ENCODE assay signal across 2 cellular contexts in the genomic region with DNA sequence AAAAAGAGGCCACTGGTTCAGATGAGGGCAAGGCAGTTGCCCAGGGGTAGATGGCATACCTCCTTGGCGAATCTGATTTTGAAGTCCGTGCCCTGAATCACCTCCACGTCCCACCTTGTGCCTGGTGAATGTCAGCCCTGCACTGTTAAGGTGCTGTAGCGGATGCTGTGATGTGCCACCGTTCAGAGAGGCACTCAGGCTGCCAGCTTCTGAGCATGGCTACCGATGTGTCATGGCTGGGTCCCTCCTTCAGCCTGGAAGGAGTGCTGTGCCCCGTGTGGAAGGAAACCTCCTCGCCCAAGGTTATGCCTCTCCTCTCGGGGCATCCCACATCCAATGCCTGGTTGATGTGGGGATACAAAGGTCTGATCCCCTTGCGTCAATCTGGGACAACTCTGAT.
TF ChIP-seq lines count a peak whose summit lies in the region.

No MANE protein-coding gene starts in this region.

TF ChIP-seq in GM23338, 12 proteins besides CTCF, POLR2A, EP300 and RAD21 (continued from another document and continues in another):
- TF ChIP-seq, protein P1, sequence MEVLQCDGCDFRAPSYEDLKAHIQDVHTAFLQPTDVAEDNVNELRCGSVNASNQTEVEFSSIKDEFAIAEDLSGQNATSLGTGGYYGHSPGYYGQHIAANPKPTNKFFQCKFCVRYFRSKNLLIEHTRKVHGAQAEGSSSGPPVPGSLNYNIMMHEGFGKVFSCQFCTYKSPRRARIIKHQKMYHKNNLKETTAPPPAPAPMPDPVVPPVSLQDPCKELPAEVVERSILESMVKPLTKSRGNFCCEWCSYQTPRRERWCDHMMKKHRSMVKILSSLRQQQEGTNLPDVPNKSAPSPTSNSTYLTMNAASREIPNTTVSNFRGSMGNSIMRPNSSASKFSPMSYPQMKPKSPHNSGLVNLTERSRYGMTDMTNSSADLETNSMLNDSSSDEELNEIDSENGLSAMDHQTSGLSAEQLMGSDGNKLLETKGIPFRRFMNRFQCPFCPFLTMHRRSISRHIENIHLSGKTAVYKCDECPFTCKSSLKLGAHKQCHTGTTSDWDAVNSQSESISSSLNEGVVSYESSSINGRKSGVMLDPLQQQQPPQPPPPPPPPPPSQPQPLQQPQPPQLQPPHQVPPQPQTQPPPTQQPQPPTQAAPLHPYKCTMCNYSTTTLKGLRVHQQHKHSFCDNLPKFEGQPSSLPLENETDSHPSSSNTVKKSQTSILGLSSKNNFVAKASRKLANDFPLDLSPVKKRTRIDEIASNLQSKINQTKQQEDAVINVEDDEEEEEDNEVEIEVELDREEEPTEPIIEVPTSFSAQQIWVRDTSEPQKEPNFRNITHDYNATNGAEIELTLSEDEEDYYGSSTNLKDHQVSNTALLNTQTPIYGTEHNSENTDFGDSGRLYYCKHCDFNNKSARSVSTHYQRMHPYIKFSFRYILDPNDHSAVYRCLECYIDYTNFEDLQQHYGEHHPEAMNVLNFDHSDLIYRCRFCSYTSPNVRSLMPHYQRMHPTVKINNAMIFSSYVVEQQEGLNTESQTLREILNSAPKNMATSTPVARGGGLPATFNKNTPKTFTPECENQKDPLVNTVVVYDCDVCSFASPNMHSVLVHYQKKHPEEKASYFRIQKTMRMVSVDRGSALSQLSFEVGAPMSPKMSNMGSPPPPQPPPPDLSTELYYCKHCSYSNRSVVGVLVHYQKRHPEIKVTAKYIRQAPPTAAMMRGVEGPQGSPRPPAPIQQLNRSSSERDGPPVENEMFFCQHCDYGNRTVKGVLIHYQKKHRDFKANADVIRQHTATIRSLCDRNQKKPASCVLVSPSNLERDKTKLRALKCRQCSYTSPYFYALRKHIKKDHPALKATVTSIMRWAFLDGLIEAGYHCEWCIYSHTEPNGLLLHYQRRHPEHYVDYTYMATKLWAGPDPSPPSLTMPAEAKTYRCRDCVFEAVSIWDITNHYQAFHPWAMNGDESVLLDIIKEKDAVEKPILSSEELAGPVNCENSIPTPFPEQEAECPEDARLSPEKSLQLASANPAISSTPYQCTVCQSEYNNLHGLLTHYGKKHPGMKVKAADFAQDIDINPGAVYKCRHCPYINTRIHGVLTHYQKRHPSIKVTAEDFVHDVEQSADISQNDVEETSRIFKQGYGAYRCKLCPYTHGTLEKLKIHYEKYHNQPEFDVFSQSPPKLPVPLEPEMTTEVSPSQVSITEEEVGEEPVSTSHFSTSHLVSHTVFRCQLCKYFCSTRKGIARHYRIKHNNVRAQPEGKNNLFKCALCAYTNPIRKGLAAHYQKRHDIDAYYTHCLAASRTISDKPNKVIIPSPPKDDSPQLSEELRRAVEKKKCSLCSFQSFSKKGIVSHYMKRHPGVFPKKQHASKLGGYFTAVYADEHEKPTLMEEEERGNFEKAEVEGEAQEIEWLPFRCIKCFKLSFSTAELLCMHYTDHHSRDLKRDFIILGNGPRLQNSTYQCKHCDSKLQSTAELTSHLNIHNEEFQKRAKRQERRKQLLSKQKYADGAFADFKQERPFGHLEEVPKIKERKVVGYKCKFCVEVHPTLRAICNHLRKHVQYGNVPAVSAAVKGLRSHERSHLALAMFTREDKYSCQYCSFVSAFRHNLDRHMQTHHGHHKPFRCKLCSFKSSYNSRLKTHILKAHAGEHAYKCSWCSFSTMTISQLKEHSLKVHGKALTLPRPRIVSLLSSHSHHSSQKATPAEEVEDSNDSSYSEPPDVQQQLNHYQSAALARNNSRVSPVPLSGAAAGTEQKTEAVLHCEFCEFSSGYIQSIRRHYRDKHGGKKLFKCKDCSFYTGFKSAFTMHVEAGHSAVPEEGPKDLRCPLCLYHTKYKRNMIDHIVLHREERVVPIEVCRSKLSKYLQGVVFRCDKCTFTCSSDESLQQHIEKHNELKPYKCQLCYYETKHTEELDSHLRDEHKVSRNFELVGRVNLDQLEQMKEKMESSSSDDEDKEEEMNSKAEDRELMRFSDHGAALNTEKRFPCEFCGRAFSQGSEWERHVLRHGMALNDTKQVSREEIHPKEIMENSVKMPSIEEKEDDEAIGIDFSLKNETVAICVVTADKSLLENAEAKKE (CRISPR knock-in tag; IDR thresholded peaks at IDR 0.05): no peak
- no peak for TF ChIP-seq ZNF331 (CRISPR knock-in tag; IDR thresholded peaks at IDR 0.05; ENCODE audit: low read depth)
- TF ChIP-seq JUNB (IDR thresholded peaks at IDR 0.05; ENCODE audit: unreplicated experiment): no peak
- TF ChIP-seq CREB1 (CRISPR knock-in tag; IDR thresholded peaks at IDR 0.05; ENCODE audit: low read depth): no peak
- no peak for TF ChIP-seq EZH2phosphoT487 (IDR thresholded peaks at IDR 0.05; ENCODE audit: unreplicated experiment)
- TF ChIP-seq NANOG (IDR thresholded peaks at IDR 0.05; ENCODE audit: borderline replicate concordance): no peak
- no peak for TF ChIP-seq STAT1 (IDR thresholded peaks at IDR 0.05; ENCODE audit: unreplicated experiment)
- TF ChIP-seq EZH2 (IDR thresholded peaks at IDR 0.05; ENCODE audit: low read depth, unreplicated experiment): no peak
- TF ChIP-seq, protein P2, sequence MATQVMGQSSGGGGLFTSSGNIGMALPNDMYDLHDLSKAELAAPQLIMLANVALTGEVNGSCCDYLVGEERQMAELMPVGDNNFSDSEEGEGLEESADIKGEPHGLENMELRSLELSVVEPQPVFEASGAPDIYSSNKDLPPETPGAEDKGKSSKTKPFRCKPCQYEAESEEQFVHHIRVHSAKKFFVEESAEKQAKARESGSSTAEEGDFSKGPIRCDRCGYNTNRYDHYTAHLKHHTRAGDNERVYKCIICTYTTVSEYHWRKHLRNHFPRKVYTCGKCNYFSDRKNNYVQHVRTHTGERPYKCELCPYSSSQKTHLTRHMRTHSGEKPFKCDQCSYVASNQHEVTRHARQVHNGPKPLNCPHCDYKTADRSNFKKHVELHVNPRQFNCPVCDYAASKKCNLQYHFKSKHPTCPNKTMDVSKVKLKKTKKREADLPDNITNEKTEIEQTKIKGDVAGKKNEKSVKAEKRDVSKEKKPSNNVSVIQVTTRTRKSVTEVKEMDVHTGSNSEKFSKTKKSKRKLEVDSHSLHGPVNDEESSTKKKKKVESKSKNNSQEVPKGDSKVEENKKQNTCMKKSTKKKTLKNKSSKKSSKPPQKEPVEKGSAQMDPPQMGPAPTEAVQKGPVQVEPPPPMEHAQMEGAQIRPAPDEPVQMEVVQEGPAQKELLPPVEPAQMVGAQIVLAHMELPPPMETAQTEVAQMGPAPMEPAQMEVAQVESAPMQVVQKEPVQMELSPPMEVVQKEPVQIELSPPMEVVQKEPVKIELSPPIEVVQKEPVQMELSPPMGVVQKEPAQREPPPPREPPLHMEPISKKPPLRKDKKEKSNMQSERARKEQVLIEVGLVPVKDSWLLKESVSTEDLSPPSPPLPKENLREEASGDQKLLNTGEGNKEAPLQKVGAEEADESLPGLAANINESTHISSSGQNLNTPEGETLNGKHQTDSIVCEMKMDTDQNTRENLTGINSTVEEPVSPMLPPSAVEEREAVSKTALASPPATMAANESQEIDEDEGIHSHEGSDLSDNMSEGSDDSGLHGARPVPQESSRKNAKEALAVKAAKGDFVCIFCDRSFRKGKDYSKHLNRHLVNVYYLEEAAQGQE (IDR thresholded peaks at IDR 0.05; ENCODE audit: unreplicated experiment): no peak
- TF ChIP-seq, protein P3, sequence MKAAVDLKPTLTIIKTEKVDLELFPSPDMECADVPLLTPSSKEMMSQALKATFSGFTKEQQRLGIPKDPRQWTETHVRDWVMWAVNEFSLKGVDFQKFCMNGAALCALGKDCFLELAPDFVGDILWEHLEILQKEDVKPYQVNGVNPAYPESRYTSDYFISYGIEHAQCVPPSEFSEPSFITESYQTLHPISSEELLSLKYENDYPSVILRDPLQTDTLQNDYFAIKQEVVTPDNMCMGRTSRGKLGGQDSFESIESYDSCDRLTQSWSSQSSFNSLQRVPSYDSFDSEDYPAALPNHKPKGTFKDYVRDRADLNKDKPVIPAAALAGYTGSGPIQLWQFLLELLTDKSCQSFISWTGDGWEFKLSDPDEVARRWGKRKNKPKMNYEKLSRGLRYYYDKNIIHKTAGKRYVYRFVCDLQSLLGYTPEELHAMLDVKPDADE (IDR thresholded peaks at IDR 0.05): no peak

TF ChIP-seq in GM12878, 131 proteins besides CTCF, POLR2A, EP300 and RAD21 (continued from another document):
- TF ChIP-seq, protein P4, sequence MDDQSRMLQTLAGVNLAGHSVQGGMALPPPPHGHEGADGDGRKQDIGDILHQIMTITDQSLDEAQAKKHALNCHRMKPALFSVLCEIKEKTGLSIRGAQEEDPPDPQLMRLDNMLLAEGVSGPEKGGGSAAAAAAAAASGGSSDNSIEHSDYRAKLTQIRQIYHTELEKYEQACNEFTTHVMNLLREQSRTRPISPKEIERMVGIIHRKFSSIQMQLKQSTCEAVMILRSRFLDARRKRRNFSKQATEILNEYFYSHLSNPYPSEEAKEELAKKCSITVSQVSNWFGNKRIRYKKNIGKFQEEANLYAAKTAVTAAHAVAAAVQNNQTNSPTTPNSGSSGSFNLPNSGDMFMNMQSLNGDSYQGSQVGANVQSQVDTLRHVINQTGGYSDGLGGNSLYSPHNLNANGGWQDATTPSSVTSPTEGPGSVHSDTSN (IDR thresholded peaks at IDR 0.05; ENCODE audit: insufficient replicate concordance, low read depth, low read length): no peak
- TF ChIP-seq NR2F1 (conservative IDR thresholded peaks at IDR 0.05) (no peak), IKZF1 (conservative IDR thresholded peaks at IDR 0.05) (no peak), SMARCA5 (IDR thresholded peaks at IDR 0.05) (no peak), POU2F2 (IDR thresholded peaks at IDR 0.05; ENCODE audit: borderline replicate concordance, low read depth, low read length) (no peak), HDGF (IDR thresholded peaks at IDR 0.05) (no peak)
- TF ChIP-seq, protein P5, sequence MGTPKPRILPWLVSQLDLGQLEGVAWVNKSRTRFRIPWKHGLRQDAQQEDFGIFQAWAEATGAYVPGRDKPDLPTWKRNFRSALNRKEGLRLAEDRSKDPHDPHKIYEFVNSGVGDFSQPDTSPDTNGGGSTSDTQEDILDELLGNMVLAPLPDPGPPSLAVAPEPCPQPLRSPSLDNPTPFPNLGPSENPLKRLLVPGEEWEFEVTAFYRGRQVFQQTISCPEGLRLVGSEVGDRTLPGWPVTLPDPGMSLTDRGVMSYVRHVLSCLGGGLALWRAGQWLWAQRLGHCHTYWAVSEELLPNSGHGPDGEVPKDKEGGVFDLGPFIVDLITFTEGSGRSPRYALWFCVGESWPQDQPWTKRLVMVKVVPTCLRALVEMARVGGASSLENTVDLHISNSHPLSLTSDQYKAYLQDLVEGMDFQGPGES (IDR thresholded peaks at IDR 0.05): no peak
- TF ChIP-seq, protein P6, sequence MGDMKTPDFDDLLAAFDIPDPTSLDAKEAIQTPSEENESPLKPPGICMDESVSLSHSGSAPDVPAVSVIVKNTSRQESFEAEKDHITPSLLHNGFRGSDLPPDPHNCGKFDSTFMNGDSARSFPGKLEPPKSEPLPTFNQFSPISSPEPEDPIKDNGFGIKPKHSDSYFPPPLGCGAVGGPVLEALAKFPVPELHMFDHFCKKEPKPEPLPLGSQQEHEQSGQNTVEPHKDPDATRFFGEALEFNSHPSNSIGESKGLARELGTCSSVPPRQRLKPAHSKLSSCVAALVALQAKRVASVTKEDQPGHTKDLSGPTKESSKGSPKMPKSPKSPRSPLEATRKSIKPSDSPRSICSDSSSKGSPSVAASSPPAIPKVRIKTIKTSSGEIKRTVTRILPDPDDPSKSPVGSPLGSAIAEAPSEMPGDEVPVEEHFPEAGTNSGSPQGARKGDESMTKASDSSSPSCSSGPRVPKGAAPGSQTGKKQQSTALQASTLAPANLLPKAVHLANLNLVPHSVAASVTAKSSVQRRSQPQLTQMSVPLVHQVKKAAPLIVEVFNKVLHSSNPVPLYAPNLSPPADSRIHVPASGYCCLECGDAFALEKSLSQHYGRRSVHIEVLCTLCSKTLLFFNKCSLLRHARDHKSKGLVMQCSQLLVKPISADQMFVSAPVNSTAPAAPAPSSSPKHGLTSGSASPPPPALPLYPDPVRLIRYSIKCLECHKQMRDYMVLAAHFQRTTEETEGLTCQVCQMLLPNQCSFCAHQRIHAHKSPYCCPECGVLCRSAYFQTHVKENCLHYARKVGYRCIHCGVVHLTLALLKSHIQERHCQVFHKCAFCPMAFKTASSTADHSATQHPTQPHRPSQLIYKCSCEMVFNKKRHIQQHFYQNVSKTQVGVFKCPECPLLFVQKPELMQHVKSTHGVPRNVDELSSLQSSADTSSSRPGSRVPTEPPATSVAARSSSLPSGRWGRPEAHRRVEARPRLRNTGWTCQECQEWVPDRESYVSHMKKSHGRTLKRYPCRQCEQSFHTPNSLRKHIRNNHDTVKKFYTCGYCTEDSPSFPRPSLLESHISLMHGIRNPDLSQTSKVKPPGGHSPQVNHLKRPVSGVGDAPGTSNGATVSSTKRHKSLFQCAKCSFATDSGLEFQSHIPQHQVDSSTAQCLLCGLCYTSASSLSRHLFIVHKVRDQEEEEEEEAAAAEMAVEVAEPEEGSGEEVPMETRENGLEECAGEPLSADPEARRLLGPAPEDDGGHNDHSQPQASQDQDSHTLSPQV (IDR thresholded peaks at IDR 0.05): no peak
- TF ChIP-seq, protein P7, sequence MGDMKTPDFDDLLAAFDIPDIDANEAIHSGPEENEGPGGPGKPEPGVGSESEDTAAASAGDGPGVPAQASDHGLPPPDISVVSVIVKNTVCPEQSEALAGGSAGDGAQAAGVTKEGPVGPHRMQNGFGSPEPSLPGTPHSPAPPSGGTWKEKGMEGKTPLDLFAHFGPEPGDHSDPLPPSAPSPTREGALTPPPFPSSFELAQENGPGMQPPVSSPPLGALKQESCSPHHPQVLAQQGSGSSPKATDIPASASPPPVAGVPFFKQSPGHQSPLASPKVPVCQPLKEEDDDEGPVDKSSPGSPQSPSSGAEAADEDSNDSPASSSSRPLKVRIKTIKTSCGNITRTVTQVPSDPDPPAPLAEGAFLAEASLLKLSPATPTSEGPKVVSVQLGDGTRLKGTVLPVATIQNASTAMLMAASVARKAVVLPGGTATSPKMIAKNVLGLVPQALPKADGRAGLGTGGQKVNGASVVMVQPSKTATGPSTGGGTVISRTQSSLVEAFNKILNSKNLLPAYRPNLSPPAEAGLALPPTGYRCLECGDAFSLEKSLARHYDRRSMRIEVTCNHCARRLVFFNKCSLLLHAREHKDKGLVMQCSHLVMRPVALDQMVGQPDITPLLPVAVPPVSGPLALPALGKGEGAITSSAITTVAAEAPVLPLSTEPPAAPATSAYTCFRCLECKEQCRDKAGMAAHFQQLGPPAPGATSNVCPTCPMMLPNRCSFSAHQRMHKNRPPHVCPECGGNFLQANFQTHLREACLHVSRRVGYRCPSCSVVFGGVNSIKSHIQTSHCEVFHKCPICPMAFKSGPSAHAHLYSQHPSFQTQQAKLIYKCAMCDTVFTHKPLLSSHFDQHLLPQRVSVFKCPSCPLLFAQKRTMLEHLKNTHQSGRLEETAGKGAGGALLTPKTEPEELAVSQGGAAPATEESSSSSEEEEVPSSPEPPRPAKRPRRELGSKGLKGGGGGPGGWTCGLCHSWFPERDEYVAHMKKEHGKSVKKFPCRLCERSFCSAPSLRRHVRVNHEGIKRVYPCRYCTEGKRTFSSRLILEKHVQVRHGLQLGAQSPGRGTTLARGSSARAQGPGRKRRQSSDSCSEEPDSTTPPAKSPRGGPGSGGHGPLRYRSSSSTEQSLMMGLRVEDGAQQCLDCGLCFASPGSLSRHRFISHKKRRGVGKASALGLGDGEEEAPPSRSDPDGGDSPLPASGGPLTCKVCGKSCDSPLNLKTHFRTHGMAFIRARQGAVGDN (IDR thresholded peaks at IDR 0.05): no peak
TF ChIP-seq in GM12878: peak in this region for 0.
